ENCODE assay signal across 21 cellular contexts in the genomic region with DNA sequence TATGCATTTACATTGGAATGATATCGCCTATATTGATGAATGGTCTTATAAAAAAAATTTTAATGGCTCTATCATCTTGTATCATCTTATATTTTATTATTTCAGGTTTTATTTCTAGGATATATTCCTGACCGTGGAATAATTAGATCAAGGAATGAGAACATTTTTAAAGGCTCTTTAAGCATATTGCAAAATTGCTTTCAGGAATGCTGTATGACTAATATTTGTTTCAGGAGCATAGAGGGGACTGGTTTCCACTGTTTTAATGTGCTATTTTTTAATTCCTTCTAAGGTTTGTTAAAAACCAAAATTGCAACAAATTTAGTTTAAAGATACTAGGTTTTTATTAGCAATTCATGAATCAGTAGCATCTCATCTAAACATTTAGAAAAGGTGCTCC.
DNase-seq lines count a peak whose midpoint lies in the region; ATAC-seq, FAIRE-seq and TF ChIP-seq lines count a peak whose summit lies in the region.
"Had no signal": no experiment of that assay in that cellular context is flagged by ENCODE, and none has a peak within 500 bp of the region (broad histone marks: within the 10 kb centered on the region; RNA-seq: fewer than 3 reads in every experiment).

No MANE protein-coding gene starts in this region.

- no peak overlapping the region for H3K9ac ChIP-seq in skeletal muscle satellite cell (ENCODE audit: low read depth, low read length)

- H3K4me3 Mint-ChIP-seq in CD8-positive, alpha-beta T cell = no peak overlapping the region
- H3K4me3 Mint-ChIP-seq: activated naive CD4-positive, alpha-beta T cell treated with anti-CD3 and anti-CD28 coated beads, Interleukin-2, amount 10 ng/mL, durations not matched to agents 7 days and 5 days; naive thymus-derived CD4-positive, alpha-beta T cell had no signal

- DNase-seq in HCEC 1CT (peak; percentile 55), fibroblast of mammary gland (ENCODE audit: low read depth) (peak; percentile 58), pancreas (no peak)
- DNase-seq in CD8-positive, alpha-beta T cell = no peak
- DNase-seq: activated CD4-positive, alpha-beta T cell treated with anti-CD3 and anti-CD28 coated beads, Interleukin-2, amount 50 U/mL, for 48 hours; activated naive CD4-positive, alpha-beta T cell treated with anti-CD3 and anti-CD28 coated beads, Interleukin-2, amount 10 ng/mL, durations not matched to agents 7 days and 5 days; activated T-cell treated with anti-CD3 and anti-CD28 coated beads for 4 hours; BE2C; hypothalamus; kidney; naive thymus-derived CD4-positive, alpha-beta T cell; NCI-H1436 treated with DMSO at 0.1 percent for 48 hours; small intestine; stimulated activated CD4-positive, alpha-beta T cell treated with anti-CD3 and anti-CD28 coated beads, Interleukin-4, amount 100 ng/mL, for 24 hours; T-helper 1 cell; WERI-Rb-1 had no signal

- H3K27me3 ChIP-seq in skeletal muscle satellite cell (ENCODE audit: control insufficient read depth, insufficient read depth, low read length) = no peaks in the 10 kb centered on the region
- no peaks in the 10 kb centered on the region for H3K27me3 ChIP-seq in pancreas
- no peaks in the 10 kb centered on the region for H3K27me3 ChIP-seq in CD8-positive, alpha-beta T cell (ENCODE audit: insufficient read depth, low read length)
- H3K27me3 ChIP-seq: BE2C had no signal

- H3K36me3 ChIP-seq in skeletal muscle satellite cell (ENCODE audit: insufficient read depth, low read length) (no peaks in the 10 kb centered on the region), pancreas (no peaks in the 10 kb centered on the region)
- H3K36me3 ChIP-seq in CD8-positive, alpha-beta T cell (ENCODE audit: insufficient read depth, low read length) = no peaks in the 10 kb centered on the region
- H3K36me3 ChIP-seq: BE2C, WERI-Rb-1 had no signal

- H3K9me3 ChIP-seq in skeletal muscle satellite cell (replicated peaks; ENCODE audit: low read length) (no peaks in the 10 kb centered on the region), pancreas (no peaks in the 10 kb centered on the region)
- H3K9me3 ChIP-seq in CD8-positive, alpha-beta T cell (ENCODE audit: low read length) = no peaks in the 10 kb centered on the region
- H3K9me3 ChIP-seq: BE2C had no signal

- POLR2A ChIA-PET in CD8-positive, alpha-beta T cell (lab: Charles Lee) = no interaction called here

- intact Hi-C loops in pancreas (cut with DNase I) = no loop called here
- intact Hi-C loops in CD8-positive, alpha-beta T cell (cut with DNase I, micrococcal nuclease) = no loop called here

- no peaks in the 10 kb centered on the region for H3K36me3 Mint-ChIP-seq in CD8-positive, alpha-beta T cell
- H3K36me3 Mint-ChIP-seq: activated naive CD4-positive, alpha-beta T cell treated with anti-CD3 and anti-CD28 coated beads, Interleukin-2, amount 10 ng/mL, durations not matched to agents 7 days and 5 days; naive thymus-derived CD4-positive, alpha-beta T cell had no signal

- 77 to 88% methylated on average over 2 of the region's 2 CpGs for WGBS in pancreas, 2 donors

- no peak for FAIRE-seq in pancreas (lab: Jason Lieb, UNC)
- FAIRE-seq: G401.6, GM12891, kidney, small intestine had no signal

- H3K4me2 ChIP-seq in skeletal muscle satellite cell (ENCODE audit: low read length) = peak overlapping the region; percentile 17

- H3K4me3 ChIP-seq in fibroblast of mammary gland (ENCODE audit: control insufficient read depth, low read depth, low read length) (no peak overlapping the region), skeletal muscle satellite cell (ENCODE audit: low read length) (no peak overlapping the region), pancreas (no peak overlapping the region)
- H3K4me3 ChIP-seq in CD8-positive, alpha-beta T cell (ENCODE audit: low read depth, low read length) = no peak overlapping the region

- H3K4me1 ChIP-seq in skeletal muscle satellite cell (ENCODE audit: control insufficient read depth, insufficient read depth, low read length) (peaks cover 15% of the 10 kb centered on the region), pancreas (no peaks in the 10 kb centered on the region)
- H3K4me1 ChIP-seq in CD8-positive, alpha-beta T cell (ENCODE audit: insufficient read depth, low read length) = no peaks in the 10 kb centered on the region

- no peaks in the 10 kb centered on the region for H3K4me1 Mint-ChIP-seq in CD8-positive, alpha-beta T cell (ENCODE audit: low read depth)
- H3K4me1 Mint-ChIP-seq: activated naive CD4-positive, alpha-beta T cell treated with anti-CD3 and anti-CD28 coated beads, Interleukin-2, amount 10 ng/mL, durations not matched to agents 7 days and 5 days; naive thymus-derived CD4-positive, alpha-beta T cell had no signal

- no peak overlapping the region for H3K27ac Mint-ChIP-seq in CD8-positive, alpha-beta T cell
- H3K27ac Mint-ChIP-seq: activated naive CD4-positive, alpha-beta T cell treated with anti-CD3 and anti-CD28 coated beads, Interleukin-2, amount 10 ng/mL, durations not matched to agents 7 days and 5 days; naive thymus-derived CD4-positive, alpha-beta T cell had no signal

- no peaks in the 10 kb centered on the region for H3K27me3 Mint-ChIP-seq in CD8-positive, alpha-beta T cell (ENCODE audit: low read depth)
- H3K27me3 Mint-ChIP-seq: activated naive CD4-positive, alpha-beta T cell treated with anti-CD3 and anti-CD28 coated beads, Interleukin-2, amount 10 ng/mL, durations not matched to agents 7 days and 5 days had no signal

- no peaks in the 10 kb centered on the region for H3K9me3 Mint-ChIP-seq in CD8-positive, alpha-beta T cell
- H3K9me3 Mint-ChIP-seq: activated naive CD4-positive, alpha-beta T cell treated with anti-CD3 and anti-CD28 coated beads, Interleukin-2, amount 10 ng/mL, durations not matched to agents 7 days and 5 days had no signal

- ATAC-seq in SK-N-SH treated with all-trans-retinoic acid at 6 μM for 48 hours (no peak), pancreas (no peak), HG02870 (IDR thresholded peaks at IDR 0.05; ENCODE audit: unreplicated experiment) (no peak)
- no peak for ATAC-seq in CD8-positive, alpha-beta T cell
- ATAC-seq: naive thymus-derived CD4-positive, alpha-beta T cell had no signal

- CTCF ChIA-PET in CD8-positive, alpha-beta T cell (lab: Charles Lee) = no interaction called here

- H3K27ac ChIP-seq in pancreas = no peak overlapping the region
- no peak overlapping the region for H3K27ac ChIP-seq in CD8-positive, alpha-beta T cell (ENCODE audit: low read depth, low read length)
- H3K27ac ChIP-seq: WERI-Rb-1 had no signal

- no peak for TF ChIP-seq CTCF in fibroblast of mammary gland (conservative IDR thresholded peaks at IDR 0.05; ENCODE audit: control insufficient read depth, insufficient read depth, low read depth, low read length)
- no peak for TF ChIP-seq CTCF in pancreas (IDR thresholded peaks at IDR 0.05)
- TF ChIP-seq CTCF in CD8-positive, alpha-beta T cell (IDR thresholded peaks at IDR 0.05) = no peak

TF ChIP-seq in SK-N-SH treated with all-trans-retinoic acid at 6 μM for 48 hours, 23 proteins besides CTCF, POLR2A, EP300 and RAD21:
- TF ChIP-seq ISL1 (CRISPR knock-in tag; IDR thresholded peaks at IDR 0.05) (peak; percentile 84), TCF4 (CRISPR knock-in tag; IDR thresholded peaks at IDR 0.05; ENCODE audit: borderline replicate concordance) (no peak), ESRRG (CRISPR knock-in tag; IDR thresholded peaks at IDR 0.05) (no peak)
- TF ChIP-seq, protein P1, sequence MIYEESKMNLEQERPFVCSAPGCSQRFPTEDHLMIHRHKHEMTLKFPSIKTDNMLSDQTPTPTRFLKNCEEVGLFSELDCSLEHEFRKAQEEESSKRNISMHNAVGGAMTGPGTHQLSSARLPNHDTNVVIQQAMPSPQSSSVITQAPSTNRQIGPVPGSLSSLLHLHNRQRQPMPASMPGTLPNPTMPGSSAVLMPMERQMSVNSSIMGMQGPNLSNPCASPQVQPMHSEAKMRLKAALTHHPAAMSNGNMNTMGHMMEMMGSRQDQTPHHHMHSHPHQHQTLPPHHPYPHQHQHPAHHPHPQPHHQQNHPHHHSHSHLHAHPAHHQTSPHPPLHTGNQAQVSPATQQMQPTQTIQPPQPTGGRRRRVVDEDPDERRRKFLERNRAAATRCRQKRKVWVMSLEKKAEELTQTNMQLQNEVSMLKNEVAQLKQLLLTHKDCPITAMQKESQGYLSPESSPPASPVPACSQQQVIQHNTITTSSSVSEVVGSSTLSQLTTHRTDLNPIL (CRISPR knock-in tag; IDR thresholded peaks at IDR 0.05; ENCODE audit: low read depth) = no peak

Comparison
In these comparisons a context has a peak if more than half of its experiments do, and no peak if none do; other contexts are left out.
1. DNase-seq: peak in HCEC 1CT (single experiment) and fibroblast of mammary gland (single experiment); none in pancreas (0 of 6) and CD8-positive, alpha-beta T cell (0 of 7).